1 cellular context compared by ENCODE assay signal in the genomic region with DNA sequence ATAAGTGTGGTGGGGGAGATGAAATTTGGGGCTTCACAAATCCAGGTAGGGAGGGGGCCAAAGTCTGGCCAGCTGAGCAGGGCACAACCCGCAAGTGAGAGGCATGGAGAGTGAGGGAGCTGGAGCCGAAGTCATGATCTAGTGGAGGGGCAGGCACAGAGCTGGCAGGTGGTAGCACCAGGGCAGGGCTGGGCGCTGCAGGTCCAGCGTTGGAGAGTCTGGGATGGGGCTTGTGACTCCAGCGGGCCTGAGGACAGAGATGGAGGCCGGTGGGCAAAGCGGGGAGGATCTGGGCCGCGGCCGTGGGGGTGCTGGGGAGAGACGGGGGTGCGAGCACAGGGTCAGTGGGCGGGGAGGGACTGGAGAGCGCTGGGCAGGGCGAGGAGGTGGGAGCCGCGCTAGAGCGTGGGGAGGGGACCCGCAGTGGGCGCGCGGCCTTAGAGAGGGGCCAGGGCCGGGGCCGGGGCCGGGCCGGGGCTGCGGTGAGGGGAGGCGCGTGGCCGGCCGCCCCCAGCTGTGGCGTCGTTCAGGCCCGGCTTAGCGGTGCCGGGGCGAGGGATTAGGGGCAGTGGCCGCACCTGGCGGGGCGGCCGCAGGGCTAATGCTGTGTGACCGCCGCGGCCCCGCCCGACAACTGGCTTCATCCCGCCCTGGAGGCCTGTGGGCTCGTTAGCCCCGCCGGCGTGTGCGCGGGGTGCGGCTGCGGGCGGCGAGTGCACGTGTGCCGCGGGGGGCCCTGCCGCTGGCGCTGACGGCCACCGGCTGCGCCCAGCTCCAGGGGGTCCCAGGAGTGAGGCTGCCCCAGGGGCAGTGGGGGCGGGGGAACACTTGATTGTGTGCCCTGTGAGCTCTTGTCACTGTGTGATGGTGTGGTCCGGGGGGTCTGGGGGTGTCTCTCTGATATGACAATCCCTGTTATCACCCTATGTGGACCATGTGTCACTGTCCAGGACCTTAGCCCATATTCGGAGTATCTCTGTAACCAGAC.
TF ChIP-seq lines count a peak whose summit lies in the region.

No MANE protein-coding gene starts in this region.

TF ChIP-seq in IMR-90, 13 proteins besides CTCF, POLR2A, EP300 and RAD21:
- TF ChIP-seq RFX5 (IDR thresholded peaks at IDR 0.05; ENCODE audit: low read depth, low read length) (no peak), SMC3 (IDR thresholded peaks at IDR 0.05; ENCODE audit: low read depth, low read length) (no peak), CHD1 (IDR thresholded peaks at IDR 0.05; ENCODE audit: low read depth, low read length) (no peak), NFE2L2 (IDR thresholded peaks at IDR 0.05; ENCODE audit: low read depth, low read length) (no peak), RCOR1 (IDR thresholded peaks at IDR 0.05; ENCODE audit: insufficient replicate concordance, low read length) (no peak), CEBPB (IDR thresholded peaks at IDR 0.05; ENCODE audit: low read depth, low read length) (no peak), MAFK (IDR thresholded peaks at IDR 0.05; ENCODE audit: low read depth, low read length) (no peak), MXI1 (IDR thresholded peaks at IDR 0.05; ENCODE audit: borderline replicate concordance, low read depth, low read length) (no peak), BHLHE40 (IDR thresholded peaks at IDR 0.05; ENCODE audit: low read depth, low read length) (no peak), MAZ (IDR thresholded peaks at IDR 0.05; ENCODE audit: borderline replicate concordance, low read depth, low read length) (no peak), FOS (IDR thresholded peaks at IDR 0.05; ENCODE audit: low read depth, low read length) (no peak)
- TF ChIP-seq, protein P1, sequence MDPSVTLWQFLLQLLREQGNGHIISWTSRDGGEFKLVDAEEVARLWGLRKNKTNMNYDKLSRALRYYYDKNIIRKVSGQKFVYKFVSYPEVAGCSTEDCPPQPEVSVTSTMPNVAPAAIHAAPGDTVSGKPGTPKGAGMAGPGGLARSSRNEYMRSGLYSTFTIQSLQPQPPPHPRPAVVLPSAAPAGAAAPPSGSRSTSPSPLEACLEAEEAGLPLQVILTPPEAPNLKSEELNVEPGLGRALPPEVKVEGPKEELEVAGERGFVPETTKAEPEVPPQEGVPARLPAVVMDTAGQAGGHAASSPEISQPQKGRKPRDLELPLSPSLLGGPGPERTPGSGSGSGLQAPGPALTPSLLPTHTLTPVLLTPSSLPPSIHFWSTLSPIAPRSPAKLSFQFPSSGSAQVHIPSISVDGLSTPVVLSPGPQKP (IDR thresholded peaks at IDR 0.05; ENCODE audit: borderline replicate concordance, low read depth, low read length) = no peak
- TF ChIP-seq, protein P2, sequence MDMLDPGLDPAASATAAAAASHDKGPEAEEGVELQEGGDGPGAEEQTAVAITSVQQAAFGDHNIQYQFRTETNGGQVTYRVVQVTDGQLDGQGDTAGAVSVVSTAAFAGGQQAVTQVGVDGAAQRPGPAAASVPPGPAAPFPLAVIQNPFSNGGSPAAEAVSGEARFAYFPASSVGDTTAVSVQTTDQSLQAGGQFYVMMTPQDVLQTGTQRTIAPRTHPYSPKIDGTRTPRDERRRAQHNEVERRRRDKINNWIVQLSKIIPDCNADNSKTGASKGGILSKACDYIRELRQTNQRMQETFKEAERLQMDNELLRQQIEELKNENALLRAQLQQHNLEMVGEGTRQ (IDR thresholded peaks at IDR 0.05; ENCODE audit: low read depth, low read length) = no peak
